24 cellular contexts compared by ENCODE assay signal in genomic region chr15:69433831-69434230, GRCh38.
"Had no signal": no experiment of that assay in that cellular context is flagged by ENCODE, and none has a peak within 500 bp of the region (broad histone marks: within the 10 kb centered on the region; RNA-seq: fewer than 3 reads in every experiment).

No MANE protein-coding gene starts in this region.

- H3K36me3 ChIP-seq: colonic mucosa, esophagus muscularis mucosa, gastrocnemius medialis, gastroesophageal sphincter had no signal

- H3K27ac Mint-ChIP-seq: dendritic cell treated with granulocyte-macrophage colony-stimulating factor and Interleukin-4, amounts not matched to agents 40 ng/mL and 50 ng/mL, for 4 days; effector memory CD8-positive, alpha-beta T cell; endodermal cell had no signal

- H3K27me3 Mint-ChIP-seq: dendritic cell treated with granulocyte-macrophage colony-stimulating factor and Interleukin-4, amounts not matched to agents 40 ng/mL and 50 ng/mL, for 4 days; effector memory CD8-positive, alpha-beta T cell had no signal

- H3K4me3 ChIP-seq: colonic mucosa, coronary artery, dorsolateral prefrontal cortex, esophagus muscularis mucosa, esophagus squamous epithelium, gastrocnemius medialis, gastroesophageal sphincter, heart left ventricle, heart right ventricle had no signal

- DNase-seq: colonic mucosa; cortex of kidney; dermis blood vessel endothelial cell; dorsolateral prefrontal cortex; effector CD4-positive, alpha-beta T cell; effector CD8-positive, alpha-beta T cell; effector memory CD4-positive, alpha-beta T cell; effector memory CD8-positive, alpha-beta T cell; endodermal cell; erythroblast; esophagus squamous epithelium; foreskin keratinocyte; foreskin melanocyte; gastrocnemius medialis; glutamatergic neuron; head of caudate nucleus; heart left ventricle; heart right ventricle had no signal

- H3K27me3 ChIP-seq: colonic mucosa, dorsolateral prefrontal cortex, esophagus muscularis mucosa, esophagus squamous epithelium, foreskin keratinocyte, gastrocnemius medialis, gastroesophageal sphincter, heart left ventricle, heart right ventricle had no signal

- H3K9me3 Mint-ChIP-seq: dendritic cell treated with granulocyte-macrophage colony-stimulating factor and Interleukin-4, amounts not matched to agents 40 ng/mL and 50 ng/mL, for 4 days; effector memory CD8-positive, alpha-beta T cell; endodermal cell had no signal

- ATAC-seq: effector memory CD8-positive, alpha-beta T cell; esophagus mucosa; foreskin keratinocyte; gastrocnemius medialis; gastroesophageal sphincter; heart left ventricle; heart right ventricle had no signal

- H3K27ac ChIP-seq: colonic mucosa, coronary artery, dorsolateral prefrontal cortex, epithelial cell of prostate, esophagus muscularis mucosa, esophagus squamous epithelium, foreskin keratinocyte, gastrocnemius medialis, gastroesophageal sphincter, heart left ventricle, heart right ventricle had no signal

- H3K4me1 ChIP-seq: colonic mucosa, esophagus muscularis mucosa, esophagus squamous epithelium, foreskin keratinocyte, gastrocnemius medialis, gastroesophageal sphincter, heart left ventricle had no signal

- H3K9me3 ChIP-seq: colonic mucosa, esophagus muscularis mucosa, esophagus squamous epithelium, gastrocnemius medialis, gastroesophageal sphincter, heart left ventricle, heart right ventricle had no signal

- H3K4me3 Mint-ChIP-seq: dendritic cell treated with granulocyte-macrophage colony-stimulating factor and Interleukin-4, amounts not matched to agents 40 ng/mL and 50 ng/mL, for 4 days; effector memory CD8-positive, alpha-beta T cell; endodermal cell had no signal
